In the genomic region with DNA sequence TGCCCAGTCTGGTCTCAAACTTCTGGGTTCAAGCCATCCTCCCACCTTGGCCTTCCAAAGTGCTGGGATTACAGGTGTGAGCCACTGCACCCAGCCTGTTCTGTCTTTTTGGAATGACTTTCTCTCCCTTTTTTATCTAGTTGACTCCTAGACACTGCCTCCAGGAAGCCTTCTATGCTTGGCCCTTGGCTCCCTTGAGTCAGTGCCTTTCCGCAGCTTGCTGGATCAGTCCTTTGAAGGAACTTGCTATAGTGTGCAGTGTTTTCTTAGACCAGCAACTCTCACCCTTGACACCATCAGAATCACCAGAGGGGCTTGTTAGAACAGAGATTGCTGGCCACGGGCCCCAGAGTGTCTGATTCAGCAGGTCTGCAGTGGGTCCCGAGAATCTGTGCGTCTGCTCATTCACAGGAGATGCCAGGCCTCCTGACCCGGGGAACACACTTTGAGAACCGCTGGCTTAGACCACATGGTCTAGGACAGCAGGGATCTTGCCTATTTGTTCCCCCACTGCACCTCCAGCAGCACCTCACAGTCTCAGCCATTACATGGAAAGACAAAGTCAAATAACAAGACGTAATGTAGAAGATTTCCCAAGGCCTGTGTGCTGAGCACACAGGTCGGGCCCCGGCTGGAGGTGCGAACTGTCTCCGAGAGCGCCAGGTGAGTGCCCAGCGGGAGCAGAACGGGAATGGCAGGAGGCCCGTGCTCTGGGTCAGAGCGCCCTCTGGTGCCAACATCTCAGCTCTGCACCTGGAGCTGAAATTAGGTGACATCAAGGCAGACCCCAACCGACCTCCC, we compare ENCODE assay signal across 9 cellular contexts. TPM values are rescaled to one million over a fixed set of nuclear protein-coding genes. Genes with fewer than 3 reads are reported as not detected.
DNase-seq lines count a peak whose midpoint lies in the region; ATAC-seq and TF ChIP-seq lines count a peak whose summit lies in the region.
"Had no signal": no experiment of that assay in that cellular context is flagged by ENCODE, and none has a peak within 500 bp of the region (broad histone marks: within the 10 kb centered on the region; RNA-seq: fewer than 3 reads in every experiment).

No MANE protein-coding gene starts in this region.

- H3K9me3 Mint-ChIP-seq in CD4-positive, alpha-beta memory T cell: no peaks in the 10 kb centered on the region

- ATAC-seq in thoracic aorta (ENCODE audit: insufficient number of reproducible peaks, low FRiP score, low read depth): peak; percentile 47
- no peak for ATAC-seq in GM18909 (IDR thresholded peaks at IDR 0.05; ENCODE audit: poor library complexity, unreplicated experiment)

- H3K36me3 ChIP-seq in CD4-positive, alpha-beta memory T cell (ENCODE audit: insufficient read depth, low read length): no peaks in the 10 kb centered on the region
- H3K36me3 ChIP-seq in OCI-LY7 (ENCODE audit: insufficient read depth, low read length): no peaks in the 10 kb centered on the region
- no peaks in the 10 kb centered on the region for H3K36me3 ChIP-seq in thoracic aorta

- H3K27me3 ChIP-seq in CD4-positive, alpha-beta memory T cell (ENCODE audit: insufficient read depth, low read length): peaks cover 5% of the 10 kb centered on the region
- H3K27me3 ChIP-seq in thoracic aorta (replicated peaks; ENCODE audit: insufficient read depth): no peaks in the 10 kb centered on the region

- no peaks in the 10 kb centered on the region for H3K79me2 ChIP-seq in OCI-LY7 (ENCODE audit: insufficient read depth, low read depth, low read length)

- POLR2A ChIA-PET in CD4-positive, alpha-beta memory T cell (lab: Charles Lee; ENCODE audit: partially characterized antibody): interaction anchor here (1.5 kb wide), 1 partner anchor 51 kb away, joined by 5 read pairs; no protein-coding TSS in a partner anchor
- POLR2A ChIA-PET in OCI-LY7 (lab: Charles Lee): interaction anchor here (0.6 to 0.7 kb wide), 2 partner anchors 70 to 288 kb away, joined by 3 to 6 read pairs; no protein-coding TSS in a partner anchor

- H3K27me3 Mint-ChIP-seq in CD4-positive, alpha-beta memory T cell: peaks cover 5 to 18% of the 10 kb centered on the region in 2 donors

- TF ChIP-seq CTCF in OCI-LY7 (conservative IDR thresholded peaks at IDR 0.05; ENCODE audit: low read length) (peak; percentile 93), fibroblast of pulmonary artery (IDR thresholded peaks at IDR 0.05; ENCODE audit: low read length, missing control alignments) (peak; percentile 84), thoracic aorta (IDR thresholded peaks at IDR 0.05) (peak; percentile 91)

- H3K27ac Mint-ChIP-seq in CD4-positive, alpha-beta memory T cell: no peak overlapping the region
- H3K27ac Mint-ChIP-seq: IgD-negative memory B cell had no signal

- H3K4me2 ChIP-seq in OCI-LY7 (ENCODE audit: low read length): no peak overlapping the region

- H3K27ac ChIP-seq in CD4-positive, alpha-beta memory T cell (ENCODE audit: low read depth, low read length): no peak overlapping the region
- H3K27ac ChIP-seq in OCI-LY7 (ENCODE audit: low read depth, low read length, poor library complexity, severe bottlenecking) (no peak overlapping the region), thoracic aorta (no peak overlapping the region)

- no TSS peak for BruUV-seq in OCI-LY7 (replicated peaks; lab: Mats Ljungman, UMichigan)

- no peaks in the 10 kb centered on the region for H3K9me2 ChIP-seq in OCI-LY7 (ENCODE audit: insufficient read depth, low read length)

- peaks cover 0 to 11% (median 4%) of the 10 kb centered on the region in 4 donors for H3K4me1 Mint-ChIP-seq in CD4-positive, alpha-beta memory T cell

- H2AFZ ChIP-seq in OCI-LY7 (ENCODE audit: low read length): no peak overlapping the region

- CTCF ChIA-PET in CD4-positive, alpha-beta memory T cell (lab: Charles Lee; ENCODE audit: partially characterized antibody): interaction anchor here (0.8 to 7.2 kb wide), 35 partner anchors 9 to 358 kb away, joined by 3 to 131 read pairs (median 4); a partner anchor contains a TSS
- CTCF ChIA-PET in OCI-LY7 (lab: Charles Lee; ENCODE audit: unreplicated experiment): interaction anchor here (0.6 to 0.9 kb wide), 2 partner anchors 358 to 419 kb away, joined by 3 to 4 read pairs; no protein-coding TSS in a partner anchor

- H3K4me1 ChIP-seq in CD4-positive, alpha-beta memory T cell (ENCODE audit: insufficient read depth, low read length): no peaks in the 10 kb centered on the region
- H3K4me1 ChIP-seq in OCI-LY7 (ENCODE audit: insufficient read depth, low read length, poor library complexity, severe bottlenecking) (no peaks in the 10 kb centered on the region), thoracic aorta (ENCODE audit: control insufficient read depth in 1 of 2, low read depth in 2 of 2) (peaks cover 6 to 17% of the 10 kb centered on the region in 2 donors)

- DNase-seq in CD4-positive, alpha-beta memory T cell: peak; percentile 43 to 52 (median 47)
- DNase-seq in HPDE6-E6E7 (ENCODE audit: extremely low spot score) (peak; percentile 83), OCI-LY7 (ENCODE audit: low spot score) (peak; percentile 56), fibroblast of pulmonary artery (ENCODE audit: low read depth) (peak; percentile 57), nucleus accumbens (lab: John Stamatoyannopoulos, UW) (peak in 51 of 56 donors; percentile 4 to 78 (median 39)), thoracic aorta (ENCODE audit: low spot score) (no peak)
- peak; percentile 67 for DNase-seq in activated T-cell treated with anti-CD3 and anti-CD28 coated beads, Interleukin-2, amount 50 U/mL, for 1 hour

- H4K20me1 ChIP-seq in OCI-LY7 (ENCODE audit: insufficient read depth, low read length): no peaks in the 10 kb centered on the region; the same call in 1 of the 2 replicates

- no peaks in the 10 kb centered on the region for H3K9me3 ChIP-seq in CD4-positive, alpha-beta memory T cell (ENCODE audit: control insufficient read depth in 1 of 2, low read length in 2 of 2)
- H3K9me3 ChIP-seq in OCI-LY7 (ENCODE audit: low read length): no peaks in the 10 kb centered on the region
- no peaks in the 10 kb centered on the region for H3K9me3 ChIP-seq in thoracic aorta

- intact Hi-C loops in CD4-positive, alpha-beta memory T cell (cut with micrococcal nuclease): loop anchor here (1.0 kb wide), 2 partner anchors 102 to 178 kb away; no protein-coding TSS in a partner anchor
- intact Hi-C loops in OCI-LY7 (cut with micrococcal nuclease; ENCODE audit: unreplicated experiment): loop anchor here (2.0 to 5.0 kb wide), 3 partner anchors 89 to 340 kb away; a partner anchor contains a TSS

- H3K36me3 Mint-ChIP-seq in CD4-positive, alpha-beta memory T cell: no peaks in the 10 kb centered on the region
- H3K36me3 Mint-ChIP-seq: IgD-negative memory B cell had no signal

- peak overlapping the region in 1 of 8 donors; percentile 39 for H3K4me3 Mint-ChIP-seq in CD4-positive, alpha-beta memory T cell

- H3K4me3 ChIP-seq in CD4-positive, alpha-beta memory T cell (ENCODE audit: low read length in 2 of 2): no peak overlapping the region
- H3K4me3 ChIP-seq in OCI-LY7 (ENCODE audit: low read depth, low read length, poor library complexity, severe bottlenecking): no peak overlapping the region
- no peak overlapping the region for H3K4me3 ChIP-seq in fibroblast of pulmonary artery (replicated peaks; ENCODE audit: low read depth, low read length)
- H3K4me3 ChIP-seq in thoracic aorta: peak overlapping the region; percentile 25

RNA-seq across cellular contexts. Expression of a gene that starts 27.4 kb away (rescaled TPM):
- total RNA-seq in CD4-positive, alpha-beta memory T cell: 10 to 100 TPM; 18.5 to 19.7 TPM
- polyA plus RNA-seq in CD4-positive, alpha-beta memory T cell: 10 to 100 TPM; 11.6 to 14.2 TPM
- 58.9 and 76.6 TPM in 2 replicates for total RNA-seq in OCI-LY7 (2014; rRNA removed; shearing (Covaris generic))
- 111 and 117 TPM in 2 replicates for total RNA-seq in OCI-LY7 (2022)
- total RNA-seq in thoracic aorta: 10 to 100 TPM; 79.2 to 84.4 TPM
